Comparison of ENCODE assay signal across 8 cellular contexts in the genomic region with DNA sequence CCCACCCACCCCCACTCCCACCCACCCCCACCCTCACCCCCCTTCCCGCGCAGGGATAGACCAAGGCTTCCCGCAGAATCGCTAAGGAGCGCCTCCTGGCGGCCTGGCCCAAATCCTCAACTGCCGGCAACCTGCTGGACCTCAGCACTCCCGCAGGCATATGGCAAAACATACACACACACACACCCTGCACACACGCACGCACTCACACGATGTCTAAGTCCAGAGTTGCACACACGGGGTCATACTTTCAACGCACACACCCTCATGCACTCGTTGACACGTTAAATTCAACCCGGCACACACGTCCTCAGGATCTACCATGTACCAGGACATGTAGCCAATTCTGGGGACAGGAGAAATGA. TPM values are rescaled to one million over a fixed set of nuclear protein-coding genes. Genes with fewer than 3 reads are reported as not detected.
A peak's percentile ranks its signal among the peaks of the same experiment; 100 is the strongest.
DNase-seq lines count a peak whose midpoint lies in the region; ATAC-seq, FAIRE-seq and TF ChIP-seq lines count a peak whose summit lies in the region.

No MANE protein-coding gene starts in this region.

- H3K9me3 ChIP-seq in WERI-Rb-1 (ENCODE audit: severe bottlenecking) (no peaks in the 10 kb centered on the region), keratinocyte (ENCODE audit: control insufficient read depth, low read depth, low read length) (no peaks in the 10 kb centered on the region), upper lobe of right lung (no peaks in the 10 kb centered on the region)

- intact Hi-C loops in upper lobe of right lung (cut with DNase I) = no loop called here

- no peaks in the 10 kb centered on the region for H3K9me1 ChIP-seq in keratinocyte (ENCODE audit: control insufficient read depth, extremely low read depth, insufficient read depth, low read length)

- H3K79me2 ChIP-seq in keratinocyte (ENCODE audit: control insufficient read depth, insufficient read depth, low read length) = no peaks in the 10 kb centered on the region

- no peaks in the 10 kb centered on the region for H3K36me3 ChIP-seq in H7 (replicated peaks; ENCODE audit: control insufficient read depth, insufficient read depth, low read length)
- H3K36me3 ChIP-seq in WERI-Rb-1 = no peaks in the 10 kb centered on the region; the same call in none of the 2 replicates
- no peaks in the 10 kb centered on the region for H3K36me3 ChIP-seq in keratinocyte (ENCODE audit: control insufficient read depth in 2 of 2, extremely low read depth in 1 of 2, insufficient read depth in 2 of 2, low read length in 2 of 2)
- H3K36me3 ChIP-seq in upper lobe of right lung = no peaks in the 10 kb centered on the region

- H3K27me3 ChIP-seq in H7 (ENCODE audit: control insufficient read depth, insufficient read depth, low read length) (peaks cover 15% of the 10 kb centered on the region), WERI-Rb-1 (ENCODE audit: insufficient read depth, low read depth, severe bottlenecking) (no peaks in the 10 kb centered on the region), keratinocyte (ENCODE audit: control insufficient read depth, extremely low read depth, insufficient read depth, low read length) (peaks cover 40% of the 10 kb centered on the region), upper lobe of right lung (peaks cover 61% of the 10 kb centered on the region)

- H3K4me1 ChIP-seq in keratinocyte (ENCODE audit: control insufficient read depth, extremely low read depth, insufficient read depth, low read length) = no peaks in the 10 kb centered on the region
- no peaks in the 10 kb centered on the region for H3K4me1 ChIP-seq in upper lobe of right lung

- H3K27ac ChIP-seq in WERI-Rb-1 (no peak overlapping the region), keratinocyte (ENCODE audit: control insufficient read depth, insufficient read depth, low read length) (no peak overlapping the region), upper lobe of right lung (no peak overlapping the region)

- FAIRE-seq in keratinocyte (lab: Jason Lieb, UNC) = no peak

- no peak overlapping the region for H3K9ac ChIP-seq in keratinocyte (ENCODE audit: control insufficient read depth, extremely low read depth, insufficient read depth, low read length)

- DNase-seq in COLO668 (lab: John Stamatoyannopoulos, UW; ENCODE audit: unreplicated experiment) = peak; percentile 70
- DNase-seq in H7 = no peak
- DNase-seq in WERI-Rb-1 = peak; percentile 86
- DNase-seq in keratinocyte (ENCODE audit: low read depth, low spot score) = no peak
- DNase-seq in upper lobe of right lung = no peak
- no peak for DNase-seq in H4 (ENCODE audit: low spot score)
- no peak for DNase-seq in omental fat pad (ENCODE audit: low spot score)

- ATAC-seq in upper lobe of right lung (no peak), omental fat pad (ENCODE audit: low FRiP score) (no peak), GM21381 (IDR thresholded peaks at IDR 0.05; ENCODE audit: unreplicated experiment) (no peak)

- no peak overlapping the region for H2AFZ ChIP-seq in keratinocyte (ENCODE audit: control insufficient read depth, low read length)

- H3K4me3 ChIP-seq in H7 (ENCODE audit: insufficient read depth, low read depth, low read length) (peak overlapping the region; percentile 48), WERI-Rb-1 (ENCODE audit: low read depth, low read length) (no peak overlapping the region), keratinocyte (ENCODE audit: control insufficient read depth in 2 of 3, extremely low read depth in 1 of 3, insufficient read depth in 2 of 3, low read depth in 1 of 3, low read length in 3 of 3) (no peak overlapping the region), upper lobe of right lung (no peak overlapping the region)

- peaks cover 4% of the 10 kb centered on the region for H4K20me1 ChIP-seq in keratinocyte (ENCODE audit: control insufficient read depth, extremely low read depth, insufficient read depth, low read length)

- dilution Hi-C loops in keratinocyte (cut with MboI; ENCODE audit: extremely low pct_ligation_motif_present, low sequenced_read_pairs) = no loop called here

- H3K4me2 ChIP-seq in keratinocyte (ENCODE audit: control insufficient read depth, extremely low read depth, insufficient read depth, low read depth, low read length) = no peak overlapping the region

- TF ChIP-seq CTCF in WERI-Rb-1 (IDR thresholded peaks at IDR 0.05; ENCODE audit: low read depth, low read length) (peak; percentile 88), keratinocyte (optimal IDR thresholded peaks at IDR 0.05 in 1 of 3, IDR thresholded peaks at IDR 0.05 in 1 of 3, conservative IDR thresholded peaks at IDR 0.05 in 1 of 3; ENCODE audit: extremely low read depth in 1 of 3, insufficient read depth in 2 of 3, low read length in 3 of 3) (peak; percentile 21 to 64 (median 23)), upper lobe of right lung (IDR thresholded peaks at IDR 0.05) (no peak), omental fat pad (IDR thresholded peaks at IDR 0.05) (no peak)

RNA-seq across cellular contexts. Expression of gene CPLX2, which starts 1.7 kb away (rescaled TPM):
- total RNA-seq in H7 (2014; rRNA removed; shearing (Covaris generic)) = 0.59 and 1.2 TPM in 2 replicates
- polyA plus RNA-seq in keratinocyte = not detected in 3 replicates
- polyA plus RNA-seq in keratinocyte (2011; ENCODE audit: low read depth) = not detected
- polyA plus RNA-seq in keratinocyte (2011; cell fraction: cytosol; rRNA removed) = not detected in 2 replicates
- not detected in 2 replicates for polyA plus RNA-seq in keratinocyte (2011; cell fraction: nucleus; rRNA removed)
- polyA plus RNA-seq in keratinocyte (2012; ENCODE audit: low replicate concordance) = 0.04 TPM in 1 of 2 replicates, not detected in the other
- not detected in 3 replicates for polyA minus RNA-seq in keratinocyte
- not detected for polyA minus RNA-seq in keratinocyte (2011; cell fraction: cytosol; rRNA and poly(A)+ RNA removed)
- polyA minus RNA-seq in keratinocyte (2011; cell fraction: nucleus; rRNA and poly(A)+ RNA removed) = not detected in 2 replicates
- total RNA-seq in upper lobe of right lung (not detected), omental fat pad (not detected)
- 2.7 TPM in 1 of 2 replicates, not detected in the other for total RNA-seq in H4 (2014; rRNA removed; shearing (Covaris generic))

Comparison
In these comparisons a context has a peak if more than half of its experiments do, and no peak if none do; other contexts are left out.
1. DNase-seq: peak in COLO668 (single experiment) and WERI-Rb-1 (single experiment); none in H7 (single experiment), keratinocyte (single experiment), upper lobe of right lung (single experiment), H4 (single experiment) and omental fat pad (single experiment).
2. CTCF ChIP-seq: peak in WERI-Rb-1 (single experiment) and keratinocyte (3 of 3); none in upper lobe of right lung (single experiment) and omental fat pad (0 of 3).